In the genomic region with DNA sequence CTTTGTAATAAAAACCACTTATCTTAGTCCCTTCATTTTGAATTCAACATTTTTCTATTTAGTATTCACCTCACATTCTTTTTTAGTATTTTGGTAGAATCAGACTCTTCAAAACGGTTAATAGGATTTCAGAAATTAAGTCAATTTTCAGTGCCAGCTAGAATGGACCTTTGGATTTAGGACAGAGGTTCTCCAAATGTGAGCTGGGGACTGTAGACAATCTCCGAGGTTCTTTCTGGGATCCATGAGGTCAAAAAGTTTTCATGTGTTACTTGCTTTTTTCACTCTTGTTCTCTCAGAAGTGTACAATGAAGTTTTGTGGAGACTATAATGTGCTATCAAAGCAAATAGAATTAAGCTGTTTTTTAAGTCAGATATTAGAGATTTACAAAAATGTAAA, we compare ENCODE assay signal across 2 cellular contexts.
TF ChIP-seq lines count a peak whose summit lies in the region.

No MANE protein-coding gene starts in this region.

TF ChIP-seq in SK-N-SH, 30 proteins besides CTCF, POLR2A, EP300 and RAD21 (continued from another document):
- TF ChIP-seq NFIC (IDR thresholded peaks at IDR 0.05; ENCODE audit: borderline replicate concordance), result no peak
- TF ChIP-seq, protein P1, sequence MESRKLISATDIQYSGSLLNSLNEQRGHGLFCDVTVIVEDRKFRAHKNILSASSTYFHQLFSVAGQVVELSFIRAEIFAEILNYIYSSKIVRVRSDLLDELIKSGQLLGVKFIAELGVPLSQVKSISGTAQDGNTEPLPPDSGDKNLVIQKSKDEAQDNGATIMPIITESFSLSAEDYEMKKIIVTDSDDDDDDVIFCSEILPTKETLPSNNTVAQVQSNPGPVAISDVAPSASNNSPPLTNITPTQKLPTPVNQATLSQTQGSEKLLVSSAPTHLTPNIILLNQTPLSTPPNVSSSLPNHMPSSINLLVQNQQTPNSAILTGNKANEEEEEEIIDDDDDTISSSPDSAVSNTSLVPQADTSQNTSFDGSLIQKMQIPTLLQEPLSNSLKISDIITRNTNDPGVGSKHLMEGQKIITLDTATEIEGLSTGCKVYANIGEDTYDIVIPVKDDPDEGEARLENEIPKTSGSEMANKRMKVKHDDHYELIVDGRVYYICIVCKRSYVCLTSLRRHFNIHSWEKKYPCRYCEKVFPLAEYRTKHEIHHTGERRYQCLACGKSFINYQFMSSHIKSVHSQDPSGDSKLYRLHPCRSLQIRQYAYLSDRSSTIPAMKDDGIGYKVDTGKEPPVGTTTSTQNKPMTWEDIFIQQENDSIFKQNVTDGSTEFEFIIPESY (IDR thresholded peaks at IDR 0.05; ENCODE audit: borderline replicate concordance, low read depth), result no peak
- TF ChIP-seq, protein P2, sequence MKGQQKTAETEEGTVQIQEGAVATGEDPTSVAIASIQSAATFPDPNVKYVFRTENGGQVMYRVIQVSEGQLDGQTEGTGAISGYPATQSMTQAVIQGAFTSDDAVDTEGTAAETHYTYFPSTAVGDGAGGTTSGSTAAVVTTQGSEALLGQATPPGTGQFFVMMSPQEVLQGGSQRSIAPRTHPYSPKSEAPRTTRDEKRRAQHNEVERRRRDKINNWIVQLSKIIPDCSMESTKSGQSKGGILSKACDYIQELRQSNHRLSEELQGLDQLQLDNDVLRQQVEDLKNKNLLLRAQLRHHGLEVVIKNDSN (IDR thresholded peaks at IDR 0.05; ENCODE audit: borderline replicate concordance, low read depth), result no peak
- no peak for TF ChIP-seq FOXJ3 (CRISPR knock-in tag; IDR thresholded peaks at IDR 0.05)
- no peak for TF ChIP-seq RCOR1 (IDR thresholded peaks at IDR 0.05; ENCODE audit: low read length)
- TF ChIP-seq SMC3 (IDR thresholded peaks at IDR 0.05; ENCODE audit: low read depth, low read length), result no peak
- TF ChIP-seq GABPA (IDR thresholded peaks at IDR 0.05; ENCODE audit: low read depth), result no peak
- TF ChIP-seq SIN3A (IDR thresholded peaks at IDR 0.05; ENCODE audit: borderline replicate concordance, low read depth, low read length), result no peak
- no peak for TF ChIP-seq CHD2 (IDR thresholded peaks at IDR 0.05; ENCODE audit: low read length, partially characterized antibody)
- TF ChIP-seq ELF1 (IDR thresholded peaks at IDR 0.05), result no peak
- no peak for TF ChIP-seq YY1 (IDR thresholded peaks at IDR 0.05; ENCODE audit: low read depth)
- TF ChIP-seq EZH2phosphoT487 (IDR thresholded peaks at IDR 0.05; ENCODE audit: borderline replicate concordance, low read depth), result no peak
- no peak for TF ChIP-seq FOSL2 (IDR thresholded peaks at IDR 0.05; ENCODE audit: borderline replicate concordance, low read depth)
- TF ChIP-seq MEF2A (IDR thresholded peaks at IDR 0.05; ENCODE audit: borderline replicate concordance, low read depth), result no peak

TF ChIP-seq in SK-N-SH treated with all-trans-retinoic acid at 6 μM for 48 hours, 23 proteins besides CTCF, POLR2A, EP300 and RAD21 (continued from another document):
- TF ChIP-seq ZFP30 (CRISPR knock-in tag; IDR thresholded peaks at IDR 0.05) (no peak), ESRRG (CRISPR knock-in tag; IDR thresholded peaks at IDR 0.05) (no peak), TCF4 (CRISPR knock-in tag; IDR thresholded peaks at IDR 0.05; ENCODE audit: borderline replicate concordance) (no peak), ZNF70 (CRISPR knock-in tag; IDR thresholded peaks at IDR 0.05) (no peak), RARB (CRISPR knock-in tag; IDR thresholded peaks at IDR 0.05) (no peak), ZFP3 (CRISPR knock-in tag; IDR thresholded peaks at IDR 0.05) (no peak)
- TF ChIP-seq, protein P3, sequence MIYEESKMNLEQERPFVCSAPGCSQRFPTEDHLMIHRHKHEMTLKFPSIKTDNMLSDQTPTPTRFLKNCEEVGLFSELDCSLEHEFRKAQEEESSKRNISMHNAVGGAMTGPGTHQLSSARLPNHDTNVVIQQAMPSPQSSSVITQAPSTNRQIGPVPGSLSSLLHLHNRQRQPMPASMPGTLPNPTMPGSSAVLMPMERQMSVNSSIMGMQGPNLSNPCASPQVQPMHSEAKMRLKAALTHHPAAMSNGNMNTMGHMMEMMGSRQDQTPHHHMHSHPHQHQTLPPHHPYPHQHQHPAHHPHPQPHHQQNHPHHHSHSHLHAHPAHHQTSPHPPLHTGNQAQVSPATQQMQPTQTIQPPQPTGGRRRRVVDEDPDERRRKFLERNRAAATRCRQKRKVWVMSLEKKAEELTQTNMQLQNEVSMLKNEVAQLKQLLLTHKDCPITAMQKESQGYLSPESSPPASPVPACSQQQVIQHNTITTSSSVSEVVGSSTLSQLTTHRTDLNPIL (CRISPR knock-in tag; IDR thresholded peaks at IDR 0.05; ENCODE audit: low read depth), result no peak
